ENCODE assay signal across 15 cellular contexts in genomic region chr16:70590722-70591438, GRCh38. TPM values are rescaled to one million over a fixed set of nuclear protein-coding genes. Genes with fewer than 3 reads are reported as not detected.
DNase-seq lines count a peak whose midpoint lies in the region; ATAC-seq and TF ChIP-seq lines count a peak whose summit lies in the region.
"Had no signal": no experiment of that assay in that cellular context is flagged by ENCODE, and none has a peak within 500 bp of the region (broad histone marks: within the 10 kb centered on the region; RNA-seq: fewer than 3 reads in every experiment).

No MANE protein-coding gene starts in this region.

- H3K27ac Mint-ChIP-seq in mesothelial cell of epicardium = peak overlapping the region; percentile 77
- H3K27ac Mint-ChIP-seq in naive thymus-derived CD8-positive, alpha-beta T cell = no peak overlapping the region
- H3K27ac Mint-ChIP-seq: activated CD8-positive, alpha-beta memory T cell treated with anti-CD3 and anti-CD28 coated beads, Interleukin-2, amount 10 ng/mL, durations not matched to agents 7 days and 5 days; activated naive CD4-positive, alpha-beta T cell treated with anti-CD3 and anti-CD28 coated beads, Interleukin-2, amount 50 U/mL, for 24 hours; stimulated activated naive CD8-positive, alpha-beta T cell treated with anti-CD3 and anti-CD28 coated beads, Interleukin-15, Interleukin-2, amounts not matched to agents 100 ng/mL and 50 ng/mL, for 24 hours had no signal

- H3K36me3 ChIP-seq in H7 (replicated peaks; ENCODE audit: control insufficient read depth, insufficient read depth, low read length) (no peaks in the 10 kb centered on the region), stomach smooth muscle (ENCODE audit: control insufficient read depth in 2 of 2, insufficient read depth in 2 of 2, low read length in 2 of 2) (no peaks in the 10 kb centered on the region)

- POLR2A ChIA-PET in naive thymus-derived CD8-positive, alpha-beta T cell (lab: Charles Lee) = no interaction called here

- peaks cover 7% of the 10 kb centered on the region for H3K9me3 Mint-ChIP-seq in mesothelial cell of epicardium
- peaks cover 0 to 2% (median 0%) of the 10 kb centered on the region in 9 donors for H3K9me3 Mint-ChIP-seq in naive thymus-derived CD8-positive, alpha-beta T cell
- H3K9me3 Mint-ChIP-seq: activated naive CD4-positive, alpha-beta T cell treated with anti-CD3 and anti-CD28 coated beads, Interleukin-2, amount 50 U/mL, for 24 hours; stimulated activated naive CD8-positive, alpha-beta T cell treated with anti-CD3 and anti-CD28 coated beads, Interleukin-15, Interleukin-2, amounts not matched to agents 100 ng/mL and 50 ng/mL, for 24 hours had no signal

- H3K27me3 ChIP-seq in H7 (ENCODE audit: control insufficient read depth, insufficient read depth, low read length) = no peaks in the 10 kb centered on the region
- no peaks in the 10 kb centered on the region for H3K27me3 ChIP-seq in stomach smooth muscle (ENCODE audit: control insufficient read depth in 1 of 2, insufficient read depth in 2 of 2, low read length in 2 of 2)

- H3K27me3 Mint-ChIP-seq in mesothelial cell of epicardium (ENCODE audit: low read depth) = no peaks in the 10 kb centered on the region
- peaks cover 0 to 7% (median 0%) of the 10 kb centered on the region in 5 donors for H3K27me3 Mint-ChIP-seq in naive thymus-derived CD8-positive, alpha-beta T cell
- H3K27me3 Mint-ChIP-seq: activated naive CD4-positive, alpha-beta T cell treated with anti-CD3 and anti-CD28 coated beads, Interleukin-2, amount 50 U/mL, for 24 hours; stimulated activated naive CD8-positive, alpha-beta T cell treated with anti-CD3 and anti-CD28 coated beads, Interleukin-15, Interleukin-2, amounts not matched to agents 100 ng/mL and 50 ng/mL, for 24 hours had no signal

- H3K4me3 Mint-ChIP-seq in mesothelial cell of epicardium = no peak overlapping the region
- H3K4me3 Mint-ChIP-seq in naive thymus-derived CD8-positive, alpha-beta T cell = no peak overlapping the region
- H3K4me3 Mint-ChIP-seq: activated CD8-positive, alpha-beta memory T cell treated with anti-CD3 and anti-CD28 coated beads, Interleukin-2, amount 10 ng/mL, durations not matched to agents 7 days and 5 days; activated naive CD4-positive, alpha-beta T cell treated with anti-CD3 and anti-CD28 coated beads, Interleukin-2, amount 50 U/mL, for 24 hours; stimulated activated naive CD8-positive, alpha-beta T cell treated with anti-CD3 and anti-CD28 coated beads, Interleukin-15, Interleukin-2, amounts not matched to agents 100 ng/mL and 50 ng/mL, for 24 hours had no signal

- H3K4me1 Mint-ChIP-seq in mesothelial cell of epicardium = peaks cover 20% of the 10 kb centered on the region
- H3K4me1 Mint-ChIP-seq in naive thymus-derived CD8-positive, alpha-beta T cell = no peaks in the 10 kb centered on the region
- H3K4me1 Mint-ChIP-seq: activated CD8-positive, alpha-beta memory T cell treated with anti-CD3 and anti-CD28 coated beads, Interleukin-2, amount 10 ng/mL, durations not matched to agents 7 days and 5 days; activated naive CD4-positive, alpha-beta T cell treated with anti-CD3 and anti-CD28 coated beads, Interleukin-2, amount 50 U/mL, for 24 hours had no signal

- peaks cover 27% of the 10 kb centered on the region for H3K4me1 ChIP-seq in stomach smooth muscle (ENCODE audit: control insufficient read depth, insufficient read depth, low read length)

- no peak for TF ChIP-seq CTCF in mesothelial cell of epicardium (IDR thresholded peaks at IDR 0.05; ENCODE audit: unreplicated experiment)

- ATAC-seq in naive thymus-derived CD8-positive, alpha-beta T cell = no peak
- ATAC-seq: activated CD8-positive, alpha-beta memory T cell treated with anti-CD3 and anti-CD28 coated beads, Interleukin-2, amount 10 ng/mL, durations not matched to agents 7 days and 5 days had no signal

- no peak overlapping the region for H3K4me3 ChIP-seq in H7 (ENCODE audit: insufficient read depth, low read depth, low read length)
- peak overlapping the region in 1 of 2 donors; percentile 40 for H3K4me3 ChIP-seq in stomach smooth muscle (ENCODE audit: low read length in 2 of 2)

- H3K9me3 ChIP-seq in stomach smooth muscle (ENCODE audit: control insufficient read depth in 2 of 2, low read length in 2 of 2) = no peaks in the 10 kb centered on the region

- H3K27ac ChIP-seq in stomach smooth muscle (ENCODE audit: low read length) = peak overlapping the region; percentile 11
- H3K27ac ChIP-seq: VCaP had no signal

- H3K9ac ChIP-seq in stomach smooth muscle (ENCODE audit: low read length in 2 of 2) = peak overlapping the region in 1 of 2 donors; percentile 42

- DNase-seq in H7 = peak; percentile 49
- peak; percentile 44 to 80 for DNase-seq in dermis microvascular lymphatic vessel endothelial cell (ENCODE audit: low read depth in 2 of 2)
- DNase-seq in mesothelial cell of epicardium (ENCODE audit: low spot score in 2 of 2, unreplicated experiment in 2 of 2) = no peak
- no peak for DNase-seq in NCI-H2196 treated with DMSO at 0.1 percent for 48 hours (lab: John Stamatoyannopoulos, UW; ENCODE audit: unreplicated experiment)
- DNase-seq in naive thymus-derived CD8-positive, alpha-beta T cell = no peak
- no peak for DNase-seq in DMS153 (lab: John Stamatoyannopoulos, UW)
- no peak for DNase-seq in LoVo (ENCODE audit: low spot score)
- DNase-seq: activated CD8-positive, alpha-beta memory T cell treated with anti-CD3 and anti-CD28 coated beads, Interleukin-2, amount 10 ng/mL, durations not matched to agents 7 days and 5 days; DMS79; NCI-H1105 treated with DMSO at 0.1 percent for 48 hours; NCI-H446 treated with DMSO at 0.1 percent for 48 hours had no signal

- H3K36me3 Mint-ChIP-seq in mesothelial cell of epicardium = no peaks in the 10 kb centered on the region
- H3K36me3 Mint-ChIP-seq in naive thymus-derived CD8-positive, alpha-beta T cell = no peaks in the 10 kb centered on the region
- H3K36me3 Mint-ChIP-seq: activated CD8-positive, alpha-beta memory T cell treated with anti-CD3 and anti-CD28 coated beads, Interleukin-2, amount 10 ng/mL, durations not matched to agents 7 days and 5 days; activated naive CD4-positive, alpha-beta T cell treated with anti-CD3 and anti-CD28 coated beads, Interleukin-2, amount 50 U/mL, for 24 hours had no signal

RNA-seq across cellular contexts. Expression of gene IL34, which starts 55.5 kb away (rescaled TPM):
- total RNA-seq in H7 (2014; rRNA removed; shearing (Covaris generic)) = 8.5 and 8.8 TPM in 2 replicates
- 4.9 and 6.7 TPM in 2 replicates for total RNA-seq in dermis microvascular lymphatic vessel endothelial cell
- total RNA-seq in mesothelial cell of epicardium = 1.3 to 2.1 TPM (median 1.4 TPM) in 3 replicates
- total RNA-seq in naive thymus-derived CD8-positive, alpha-beta T cell = under 1 TPM in 1 of 2 experiments, not detected in 1; 0.36 TPM
- not detected for polyA plus RNA-seq in naive thymus-derived CD8-positive, alpha-beta T cell
- total RNA-seq: activated CD8-positive, alpha-beta memory T cell treated with anti-CD3 and anti-CD28 coated beads, Interleukin-2, amount 10 ng/mL, durations not matched to agents 7 days and 5 days had no signal

Comparison
In these comparisons a context has a peak if more than half of its experiments do, and no peak if none do; other contexts are left out.
1. DNase-seq: peak in H7 (single experiment) and dermis microvascular lymphatic vessel endothelial cell (2 of 2); none in mesothelial cell of epicardium (0 of 2), NCI-H2196 treated with DMSO at 0.1 percent for 48 hours (single experiment), naive thymus-derived CD8-positive, alpha-beta T cell (0 of 10), DMS153 (single experiment) and LoVo (single experiment).